Comparison of ENCODE assay signal across 19 cellular contexts in the genomic region with DNA sequence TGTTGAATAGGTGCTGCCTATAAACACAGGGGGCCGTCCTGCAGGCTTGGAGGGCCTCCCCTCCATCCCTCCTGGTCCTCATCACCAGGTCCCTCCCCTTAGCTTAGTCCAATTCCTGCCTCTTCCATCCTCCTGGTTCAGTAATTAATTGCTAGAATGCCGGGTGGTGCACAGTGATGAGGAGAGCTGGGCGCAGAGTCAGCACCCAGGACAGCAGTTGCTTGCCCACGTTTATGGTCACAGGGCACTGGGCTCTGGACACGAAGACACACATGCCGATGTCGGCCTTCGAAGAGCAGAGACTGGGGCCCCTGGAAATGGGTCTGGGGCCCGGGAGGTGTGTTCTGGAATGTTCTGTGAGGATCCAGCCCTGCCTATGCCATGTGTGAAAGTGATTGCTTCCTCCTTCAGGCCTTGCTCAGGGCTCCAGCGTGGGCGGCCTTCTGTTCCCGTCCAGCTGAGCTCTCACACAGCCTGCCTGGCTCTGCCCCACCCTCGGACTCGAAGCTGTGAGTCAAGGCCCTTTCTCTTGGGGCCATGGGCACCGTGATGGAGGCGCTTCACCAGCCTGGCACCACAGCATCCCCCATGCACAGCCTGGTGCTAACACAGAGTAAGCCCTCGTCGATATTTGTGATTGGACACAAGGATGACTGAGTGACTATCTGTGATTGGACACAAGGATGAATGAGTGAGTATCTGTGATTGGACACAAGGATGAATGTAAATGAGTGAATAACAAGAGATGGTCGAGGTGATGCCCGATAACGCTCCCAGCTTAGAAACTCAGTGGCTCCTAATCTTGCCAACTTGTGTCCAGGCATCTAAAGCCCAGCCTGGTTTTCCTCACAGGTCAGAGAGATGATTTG.
DNase-seq lines count a peak whose midpoint lies in the region; FAIRE-seq and TF ChIP-seq lines count a peak whose summit lies in the region.
"Had no signal": no experiment of that assay in that cellular context is flagged by ENCODE, and none has a peak within 500 bp of the region (broad histone marks: within the 10 kb centered on the region; RNA-seq: fewer than 3 reads in every experiment).

No MANE protein-coding gene starts in this region.

- H2BK12ac ChIP-seq in H1 (ENCODE audit: low read depth, low read length), result peak overlapping the region; percentile 14; the same call in 1 of the 2 replicates

- no peak overlapping the region for H2BK20ac ChIP-seq in H1 (ENCODE audit: low read length)

- H3K27ac ChIP-seq in H1 (ENCODE audit: low read depth, low read length), result no peak overlapping the region
- no peak overlapping the region for H3K27ac ChIP-seq in neural progenitor cell
- no peak overlapping the region for H3K27ac ChIP-seq in transverse colon
- H3K27ac ChIP-seq: left ventricle myocardium inferior had no signal

- FAIRE-seq in H1 (lab: Jason Lieb, UNC), result no peak
- FAIRE-seq: GM19239 had no signal

- H2AFZ ChIP-seq in H1 (ENCODE audit: low read length) (no peak overlapping the region), neural progenitor cell (replicated peaks) (no peak overlapping the region)

- no peak overlapping the region for H2AK5ac ChIP-seq in H1 (ENCODE audit: low read depth, low read length)

- no peak overlapping the region for H2BK5ac ChIP-seq in H1 (ENCODE audit: low read depth, low read length)

- peak; percentile 35 for DNase-seq in activated CD8-positive, alpha-beta memory T cell treated with anti-CD3 and anti-CD28 coated beads, Interleukin-2, amount 50 U/mL, for 48 hours
- DNase-seq in H1 (ENCODE audit: low read depth in 1 of 2, low spot score in 2 of 2) (peak in 1 of 2 experiments; percentile 24), neural progenitor cell (ENCODE audit: low spot score) (no peak), transverse colon (peak; percentile 2), activated gamma-delta T cell treated with Interleukin-2 at 50 U/mL for 16 hours (no peak), T1000 (lab: John Stamatoyannopoulos, UW) (no peak), activated gamma-delta T cell (lab: John Stamatoyannopoulos, UW) (no peak)
- DNase-seq: activated CD4-positive, CD25-positive, alpha-beta regulatory T cell; activated CD8-positive, alpha-beta T cell treated with anti-CD3 and anti-CD28 coated beads, Interleukin-2, amount 10 ng/mL, durations not matched to agents 7 days and 5 days; BE2C; effector CD8-positive, alpha-beta T cell; HCEC 1CT; left ventricle myocardium inferior; NCI-H2107; stimulated activated CD4-positive, alpha-beta T cell treated with anti-CD3 and anti-CD28 coated beads, Interleukin-4, amount 100 ng/mL, for 4 hours had no signal

- no peak for TF ChIP-seq POLR2A in H1 (IDR thresholded peaks at IDR 0.05; ENCODE audit: control extremely low read depth in 1 of 2, low read depth in 2 of 2, low read length in 2 of 2)
- no peak for TF ChIP-seq POLR2A in transverse colon (IDR thresholded peaks at IDR 0.05)

- H3K36me3 ChIP-seq in H1 (ENCODE audit: control insufficient read depth in 2 of 4, insufficient read depth in 4 of 4, low read length in 3 of 4) (no peaks in the 10 kb centered on the region), neural progenitor cell (no peaks in the 10 kb centered on the region), transverse colon (no peaks in the 10 kb centered on the region)
- H3K36me3 ChIP-seq: BE2C, left ventricle myocardium inferior had no signal

- CTCF ChIA-PET in H1 (lab: Charles Lee; ENCODE audit: partially characterized antibody), result interaction anchor here (0.6 to 3.6 kb wide), 32 partner anchors 9 to 1287 kb away, joined by 3 to 22 read pairs (median 4); no protein-coding TSS in a partner anchor

- H3K4me3 Mint-ChIP-seq in neural progenitor cell, result no peak overlapping the region
- H3K4me3 Mint-ChIP-seq: activated CD8-positive, alpha-beta T cell treated with anti-CD3 and anti-CD28 coated beads, Interleukin-2, amount 10 ng/mL, durations not matched to agents 7 days and 5 days had no signal

- no peak overlapping the region for H3K18ac ChIP-seq in H1 (ENCODE audit: extremely low read depth, low read length)

- no peak overlapping the region for H2BK15ac ChIP-seq in H1 (ENCODE audit: low read length)

- H3K79me1 ChIP-seq in H1 (ENCODE audit: low read depth, low read length), result no peaks in the 10 kb centered on the region

- in situ Hi-C loops in transverse colon (cut with MboI; ENCODE audit: low pct_ligation_motif_present in 1 of 4, low pct_unique_long_range_greater_than_20kb in 1 of 4, low sequenced_read_pairs in 3 of 4), result no loop called here

- no peak overlapping the region for H4K91ac ChIP-seq in H1 (replicated peaks; ENCODE audit: insufficient read length, low read length)

- H3K9ac ChIP-seq in H1 (replicated peaks in 1 of 4; ENCODE audit: extremely low read depth in 1 of 4, low read depth in 3 of 4, low read length in 3 of 4) (no peak overlapping the region), neural progenitor cell (no peak overlapping the region)
- H3K9ac ChIP-seq: SK-N-SH had no signal

- H3K4me1 Mint-ChIP-seq in neural progenitor cell, result no peaks in the 10 kb centered on the region

- H2BK120ac ChIP-seq in H1 (replicated peaks; ENCODE audit: low read depth, low read length), result no peak overlapping the region

- no peak overlapping the region for H3K14ac ChIP-seq in H1 (ENCODE audit: insufficient read length)

- no peak for TF ChIP-seq RAD21 in H1 (IDR thresholded peaks at IDR 0.05 in 1 of 2, conservative IDR thresholded peaks at IDR 0.05 in 1 of 2; ENCODE audit: low read depth in 2 of 2, low read length in 2 of 2)

- H3K9me3 ChIP-seq in H1 (ENCODE audit: insufficient read depth in 2 of 2, low read depth in 1 of 2, low read length in 1 of 2) (no peaks in the 10 kb centered on the region), neural progenitor cell (ENCODE audit: low read depth) (no peaks in the 10 kb centered on the region), transverse colon (no peaks in the 10 kb centered on the region)
- H3K9me3 ChIP-seq: BE2C, Caco-2, left ventricle myocardium inferior, SK-N-SH had no signal

- H3K56ac ChIP-seq in H1 (replicated peaks; ENCODE audit: insufficient read length, low read depth, low read length), result no peak overlapping the region

- no peak for TF ChIP-seq EP300 in H1 (IDR thresholded peaks at IDR 0.05; ENCODE audit: borderline replicate concordance in 1 of 2, low read depth in 2 of 2, low read length in 2 of 2)
- TF ChIP-seq EP300 in transverse colon (IDR thresholded peaks at IDR 0.05; ENCODE audit: low read depth), result no peak

- no peaks in the 10 kb centered on the region for H3K36me3 Mint-ChIP-seq in neural progenitor cell

- TF ChIP-seq CTCF in H1 (IDR thresholded peaks at IDR 0.05; ENCODE audit: control extremely low read depth in 1 of 3, insufficient read depth in 1 of 3, low read depth in 1 of 3, low read length in 3 of 3) (no peak), neural progenitor cell (IDR thresholded peaks at IDR 0.05) (no peak), transverse colon (IDR thresholded peaks at IDR 0.05) (no peak)

- H3K4ac ChIP-seq in H1 (replicated peaks; ENCODE audit: insufficient read length, low read depth, low read length), result no peak overlapping the region

- H4K5ac ChIP-seq in H1 (ENCODE audit: insufficient read length, low read depth, low read length), result no peak overlapping the region

- H3K4me1 ChIP-seq in H1 (replicated peaks in 1 of 4; ENCODE audit: control insufficient read depth in 3 of 4, insufficient read depth in 4 of 4, low read length in 3 of 4) (no peaks in the 10 kb centered on the region), neural progenitor cell (no peaks in the 10 kb centered on the region), transverse colon (no peaks in the 10 kb centered on the region)
- H3K4me1 ChIP-seq: BE2C, Caco-2, left ventricle myocardium inferior had no signal

- H3K27ac Mint-ChIP-seq in neural progenitor cell, result peak overlapping the region; percentile 86
- H3K27ac Mint-ChIP-seq: activated CD8-positive, alpha-beta T cell treated with anti-CD3 and anti-CD28 coated beads, Interleukin-2, amount 10 ng/mL, durations not matched to agents 7 days and 5 days had no signal

- H3F3A ChIP-seq in neural progenitor cell (ENCODE audit: low read depth), result no peaks in the 10 kb centered on the region

- H3K4me3 ChIP-seq in H1 (ENCODE audit: extremely low read depth in 1 of 4, insufficient read depth in 2 of 4, low read depth in 3 of 4, low read length in 4 of 4), result no peak overlapping the region
- no peak overlapping the region for H3K4me3 ChIP-seq in neural progenitor cell
- no peak overlapping the region for H3K4me3 ChIP-seq in transverse colon
- H3K4me3 ChIP-seq: left ventricle myocardium inferior, smooth muscle cell had no signal

- H3K9me3 Mint-ChIP-seq in neural progenitor cell, result no peaks in the 10 kb centered on the region

- H3K4me2 ChIP-seq in H1 (ENCODE audit: insufficient read depth in 1 of 2, low read depth in 2 of 2, low read length in 2 of 2) (no peak overlapping the region), neural progenitor cell (no peak overlapping the region)
- H3K4me2 ChIP-seq: SK-N-SH, smooth muscle cell had no signal

- H4K20me1 ChIP-seq in H1 (replicated peaks in 1 of 2; ENCODE audit: control insufficient read depth in 1 of 2, insufficient read depth in 2 of 2, low read length in 2 of 2), result no peaks in the 10 kb centered on the region
- no peaks in the 10 kb centered on the region for H4K20me1 ChIP-seq in neural progenitor cell (ENCODE audit: low read depth)

- H3K27me3 ChIP-seq in H1 (replicated peaks in 1 of 4; ENCODE audit: control insufficient read depth in 3 of 4, extremely low read depth in 1 of 4, insufficient read depth in 3 of 4, low read length in 3 of 4) (no peaks in the 10 kb centered on the region; a peak in 3 of 7 replicates), neural progenitor cell (no peaks in the 10 kb centered on the region), transverse colon (peaks cover 5% of the 10 kb centered on the region)
- H3K27me3 ChIP-seq: BE2C had no signal

- H3K23ac ChIP-seq in H1 (ENCODE audit: insufficient read length), result no peak overlapping the region

- POLR2A ChIA-PET in H1 (lab: Charles Lee; ENCODE audit: partially characterized antibody), result no interaction called here

- intact Hi-C loops in transverse colon (cut with DNase I; ENCODE audit: low total_unique reads), result no loop called here

- H4K8ac ChIP-seq in H1 (ENCODE audit: extremely low read depth, insufficient read depth, low read length), result no peak overlapping the region

- 93% methylated on average over 21 of the region's 21 CpGs; no CpG with 5 or more reads in 1 of the 2 experiments for WGBS in H1 (ENCODE audit: extremely low coverage in 1 of 2, insufficient coverage in 1 of 2, insufficient read length in 1 of 2, insufficient replicate concordance in 2 of 2, low coverage in 1 of 2, low lambda C conversion rate in 2 of 2, missing lambda C conversion rate in 1 of 2), 2 experiments
- 68 to 84% methylated on average over 5 to 21 of the region's 21 CpGs for WGBS in transverse colon (ENCODE audit: low coverage in 1 of 2), 2 donors

- H3K79me2 ChIP-seq in H1 (ENCODE audit: control insufficient read depth in 1 of 2, insufficient read depth in 2 of 2, low read length in 2 of 2) (no peaks in the 10 kb centered on the region), neural progenitor cell (ENCODE audit: low read depth) (no peaks in the 10 kb centered on the region)

- H3K23me2 ChIP-seq in H1 (ENCODE audit: low read depth, low read length), result no peaks in the 10 kb centered on the region

- no peaks in the 10 kb centered on the region for H3K27me3 Mint-ChIP-seq in neural progenitor cell (ENCODE audit: insufficient read depth, low read depth)

TF ChIP-seq in H1, 55 proteins besides CTCF, POLR2A, EP300 and RAD21 (continues in another document):
- TF ChIP-seq SP1 (IDR thresholded peaks at IDR 0.05; ENCODE audit: low read depth, low read length), result no peak

Comparison
In these comparisons a context has a peak if more than half of its experiments do, and no peak if none do; other contexts are left out.
1. DNase-seq: peak in activated CD8-positive, alpha-beta memory T cell treated with anti-CD3 and anti-CD28 coated beads, Interleukin-2, amount 50 U/mL, for 48 hours (single experiment) and transverse colon (single experiment); none in neural progenitor cell (single experiment), activated gamma-delta T cell treated with Interleukin-2 at 50 U/mL for 16 hours (single experiment), T1000 (single experiment) and activated gamma-delta T cell (single experiment).